Comparison of ENCODE assay signal across 9 cellular contexts in genomic region chr16:11407047-11407982, GRCh38.
DNase-seq lines count a peak whose midpoint lies in the region; ATAC-seq and TF ChIP-seq lines count a peak whose summit lies in the region.
"Had no signal": no experiment of that assay in that cellular context is flagged by ENCODE, and none has a peak within 500 bp of the region (broad histone marks: within the 10 kb centered on the region; RNA-seq: fewer than 3 reads in every experiment).

No MANE protein-coding gene starts in this region.

- peaks cover 3% of the 10 kb centered on the region for H3K4me1 ChIP-seq in KMS-11 (ENCODE audit: low read depth, poor library complexity, severe bottlenecking)

- H3K9me3 ChIP-seq in SK-N-MC (ENCODE audit: low read depth, low read length): no peaks in the 10 kb centered on the region

- intact Hi-C loops in head of caudate nucleus (cut with DNase I): loop anchor here (5.0 kb wide), 1 partner anchor 235 kb away; no protein-coding TSS in a partner anchor

- no peaks in the 10 kb centered on the region for H3K9me3 Mint-ChIP-seq in activated naive CD4-positive, alpha-beta T cell treated with anti-CD3 and anti-CD28 coated beads, Interleukin-2, amount 10 ng/mL, durations not matched to agents 7 days and 5 days
- H3K9me3 Mint-ChIP-seq: activated naive CD4-positive, alpha-beta T cell treated with anti-CD3 and anti-CD28 coated beads, Interleukin-2, amount 50 U/mL, for 24 hours had no signal

- H3K36me3 ChIP-seq in KMS-11 (ENCODE audit: insufficient read depth): no peaks in the 10 kb centered on the region
- no peaks in the 10 kb centered on the region for H3K36me3 ChIP-seq in SK-N-MC (ENCODE audit: insufficient read depth, low read length)

- no peak overlapping the region for H2AFZ ChIP-seq in KMS-11 (ENCODE audit: low read depth)

- no peaks in the 10 kb centered on the region for H4K20me1 ChIP-seq in KMS-11 (ENCODE audit: insufficient read depth)

- no peak overlapping the region for H3K4me2 ChIP-seq in KMS-11

- peaks cover 4% of the 10 kb centered on the region for H3K4me1 Mint-ChIP-seq in activated naive CD4-positive, alpha-beta T cell treated with anti-CD3 and anti-CD28 coated beads, Interleukin-2, amount 10 ng/mL, durations not matched to agents 7 days and 5 days

- CTCF ChIA-PET in activated naive CD4-positive, alpha-beta T cell treated with anti-CD3 and anti-CD28 coated beads, Interleukin-2, amount 10 ng/mL, durations not matched to agents 7 days and 5 days (lab: Charles Lee): interaction anchor here (0.8 to 7.2 kb wide), 34 partner anchors 9 to 660 kb away, joined by 3 to 68 read pairs (median 4); no protein-coding TSS in a partner anchor

- peaks cover 27% of the 10 kb centered on the region for H3K27me3 Mint-ChIP-seq in activated naive CD4-positive, alpha-beta T cell treated with anti-CD3 and anti-CD28 coated beads, Interleukin-2, amount 10 ng/mL, durations not matched to agents 7 days and 5 days
- H3K27me3 Mint-ChIP-seq: activated naive CD4-positive, alpha-beta T cell treated with anti-CD3 and anti-CD28 coated beads, Interleukin-2, amount 50 U/mL, for 24 hours had no signal

- H3K27ac Mint-ChIP-seq in activated naive CD4-positive, alpha-beta T cell treated with anti-CD3 and anti-CD28 coated beads, Interleukin-2, amount 10 ng/mL, durations not matched to agents 7 days and 5 days: no peak overlapping the region
- H3K27ac Mint-ChIP-seq: activated naive CD4-positive, alpha-beta T cell treated with anti-CD3 and anti-CD28 coated beads, Interleukin-2, amount 50 U/mL, for 24 hours had no signal

- H3K36me3 Mint-ChIP-seq in activated naive CD4-positive, alpha-beta T cell treated with anti-CD3 and anti-CD28 coated beads, Interleukin-2, amount 10 ng/mL, durations not matched to agents 7 days and 5 days: no peaks in the 10 kb centered on the region
- H3K36me3 Mint-ChIP-seq: activated naive CD4-positive, alpha-beta T cell treated with anti-CD3 and anti-CD28 coated beads, Interleukin-2, amount 50 U/mL, for 24 hours had no signal

- DNase-seq in DMS79 (lab: John Stamatoyannopoulos, UW) (peak; percentile 8), SK-N-MC (ENCODE audit: low read depth, low spot score) (peak; percentile 66), head of caudate nucleus (peak in 36 of 42 donors; percentile 23 to 83 (median 56)), renal cortical epithelial cell (ENCODE audit: low read depth) (peak; percentile 60)
- peak; percentile 77 for DNase-seq in activated naive CD4-positive, alpha-beta T cell treated with anti-CD3 and anti-CD28 coated beads, Interleukin-2, amount 10 ng/mL, durations not matched to agents 7 days and 5 days

- H3K27me3 ChIP-seq in KMS-11 (ENCODE audit: insufficient read depth, low read depth): no peaks in the 10 kb centered on the region

- ATAC-seq in HG02870 (IDR thresholded peaks at IDR 0.05; ENCODE audit: unreplicated experiment) (no peak), GM21737 (IDR thresholded peaks at IDR 0.05; ENCODE audit: unreplicated experiment) (no peak)

- TF ChIP-seq CTCF in KMS-11 (conservative IDR thresholded peaks at IDR 0.05; ENCODE audit: low read depth, low read length): peak; percentile 96

- no peak overlapping the region for H3K27ac ChIP-seq in KMS-11
- no peak overlapping the region for H3K27ac ChIP-seq in SK-N-MC

- H3K4me3 ChIP-seq in KMS-11 (IDR thresholded peaks at IDR 0.05; ENCODE audit: insufficient read depth, low read depth, low read length) (no peak overlapping the region), SK-N-MC (no peak overlapping the region)

- H3K4me3 Mint-ChIP-seq in activated naive CD4-positive, alpha-beta T cell treated with anti-CD3 and anti-CD28 coated beads, Interleukin-2, amount 10 ng/mL, durations not matched to agents 7 days and 5 days: no peak overlapping the region
- H3K4me3 Mint-ChIP-seq: activated naive CD4-positive, alpha-beta T cell treated with anti-CD3 and anti-CD28 coated beads, Interleukin-2, amount 50 U/mL, for 24 hours had no signal

- H3K9ac ChIP-seq in KMS-11 (no peak overlapping the region), SK-N-MC (ENCODE audit: insufficient read length) (no peak overlapping the region)

- no peaks in the 10 kb centered on the region for H3K79me2 ChIP-seq in KMS-11 (ENCODE audit: insufficient read depth, low read depth)

Comparison
In these comparisons a context has a peak if more than half of its experiments do, and no peak if none do; other contexts are left out.
1. DNase-seq: peak in every context shown above with its lines; median percentile 77 in activated naive CD4-positive, alpha-beta T cell treated with anti-CD3 and anti-CD28 coated beads, Interleukin-2, amount 10 ng/mL, durations not matched to agents 7 days and 5 days; 66 in SK-N-MC; 60 in renal cortical epithelial cell; 56 in head of caudate nucleus; 8 in DMS79.